ENCODE assay signal across 13 cellular contexts in the genomic region with DNA sequence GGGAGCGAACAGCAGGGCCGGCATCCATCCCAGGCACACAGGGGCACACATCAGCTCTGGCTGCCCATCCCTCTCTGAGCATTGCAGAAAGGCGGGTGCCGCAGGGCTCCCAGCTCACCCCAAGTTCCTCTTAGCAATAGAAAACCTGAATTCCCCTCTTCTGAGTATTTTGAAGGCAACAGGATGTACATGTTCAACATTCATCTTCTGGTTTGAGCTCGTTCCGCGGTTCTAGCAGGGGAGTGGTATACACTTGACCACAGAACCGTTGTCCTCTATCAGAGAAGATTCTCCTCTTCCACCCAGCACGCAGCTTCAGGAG. TPM values are rescaled to one million over a fixed set of nuclear protein-coding genes. Genes with fewer than 3 reads are reported as not detected.
DNase-seq lines count a peak whose midpoint lies in the region; ATAC-seq and TF ChIP-seq lines count a peak whose summit lies in the region.
"Had no signal": no experiment of that assay in that cellular context is flagged by ENCODE, and none has a peak within 500 bp of the region (broad histone marks: within the 10 kb centered on the region; RNA-seq: fewer than 3 reads in every experiment).

No MANE protein-coding gene starts in this region.

- no peak for TF ChIP-seq EP300 in suprapubic skin (IDR thresholded peaks at IDR 0.05)

- no peaks in the 10 kb centered on the region for H3K9me3 ChIP-seq in smooth muscle cell (replicated peaks; ENCODE audit: low read depth)
- no peaks in the 10 kb centered on the region for H3K9me3 ChIP-seq in suprapubic skin

- H3K36me3 ChIP-seq in smooth muscle cell (ENCODE audit: low read depth) (no peaks in the 10 kb centered on the region), suprapubic skin (no peaks in the 10 kb centered on the region)

- H3K4me2 ChIP-seq in smooth muscle cell: peak overlapping the region; percentile 60

- H4K20me1 ChIP-seq in smooth muscle cell (ENCODE audit: low read depth): no peaks in the 10 kb centered on the region

- DNase-seq in activated naive CD4-positive, alpha-beta T cell treated with anti-CD3 and anti-CD28 coated beads, Interleukin-2, amount 10 ng/mL, durations not matched to agents 7 days and 5 days: no peak
- DNase-seq in activated naive CD4-positive, alpha-beta T cell (lab: John Stamatoyannopoulos, UW): no peak
- DNase-seq in NB4 (ENCODE audit: low read depth): peak; percentile 81
- no peak for DNase-seq in coronary artery (ENCODE audit: low spot score)
- no peak for DNase-seq in smooth muscle cell (lab: John Stamatoyannopoulos, UW; ENCODE audit: unreplicated experiment)
- DNase-seq in suprapubic skin (ENCODE audit: low spot score in 2 of 2): no peak
- DNase-seq in NCI-H748 treated with DMSO at 0.1 percent for 48 hours (lab: John Stamatoyannopoulos, UW): no peak
- DNase-seq: NCI-H1048; stimulated activated CD4-positive, alpha-beta T cell treated with anti-CD3 and anti-CD28 coated beads, Interleukin-12 subunit alpha, Interleukin-12 subunit beta, amount 100 ng/mL, for 4 hours had no signal

- H3K79me2 ChIP-seq in smooth muscle cell (ENCODE audit: low read depth): no peaks in the 10 kb centered on the region

- 64% methylated on average over 9 of the region's 9 CpGs for WGBS in smooth muscle cell (ENCODE audit: low lambda C conversion rate)
- 57% methylated on average over 5 of the region's 9 CpGs for WGBS in suprapubic skin

- TF ChIP-seq POLR2A in NB4 (IDR thresholded peaks at IDR 0.05; ENCODE audit: extremely low read depth, insufficient read length): no peak
- no peak for TF ChIP-seq POLR2A in suprapubic skin (IDR thresholded peaks at IDR 0.05)

- H3K27ac Mint-ChIP-seq in activated naive CD4-positive, alpha-beta T cell treated with anti-CD3 and anti-CD28 coated beads, Interleukin-2, amount 10 ng/mL, durations not matched to agents 7 days and 5 days: no peak overlapping the region
- H3K27ac Mint-ChIP-seq: dendritic cell treated with granulocyte-macrophage colony-stimulating factor and Interleukin-4, amounts not matched to agents 40 ng/mL and 50 ng/mL, for 4 days had no signal

- H3K27ac ChIP-seq in coronary artery (peak overlapping the region; percentile 68 to 86), smooth muscle cell (ENCODE audit: low read depth) (no peak overlapping the region), suprapubic skin (no peak overlapping the region)

- H3K27me3 ChIP-seq in smooth muscle cell (ENCODE audit: low read depth): no peaks in the 10 kb centered on the region
- H3K27me3 ChIP-seq in suprapubic skin: peaks cover 54% of the 10 kb centered on the region

- peaks cover 24% of the 10 kb centered on the region for H3K4me1 ChIP-seq in smooth muscle cell (ENCODE audit: low read depth)
- peaks cover 46% of the 10 kb centered on the region for H3K4me1 ChIP-seq in suprapubic skin

- no peaks in the 10 kb centered on the region for H3K36me3 Mint-ChIP-seq in activated naive CD4-positive, alpha-beta T cell treated with anti-CD3 and anti-CD28 coated beads, Interleukin-2, amount 10 ng/mL, durations not matched to agents 7 days and 5 days

- no peak for ATAC-seq in GM18517 (IDR thresholded peaks at IDR 0.05; ENCODE audit: unreplicated experiment)

- H3F3A ChIP-seq in smooth muscle cell (ENCODE audit: low read depth): peaks cover 8% of the 10 kb centered on the region

- no peak overlapping the region for H3K9ac ChIP-seq in smooth muscle cell (ENCODE audit: low read depth)

- H3K27me3 Mint-ChIP-seq in activated naive CD4-positive, alpha-beta T cell treated with anti-CD3 and anti-CD28 coated beads, Interleukin-2, amount 10 ng/mL, durations not matched to agents 7 days and 5 days: peaks cover 86% of the 10 kb centered on the region

- peaks cover 27% of the 10 kb centered on the region for H3K4me1 Mint-ChIP-seq in activated naive CD4-positive, alpha-beta T cell treated with anti-CD3 and anti-CD28 coated beads, Interleukin-2, amount 10 ng/mL, durations not matched to agents 7 days and 5 days

- H3K4me3 ChIP-seq in NB4 (ENCODE audit: low read depth, low read length) (peak overlapping the region; percentile 44), coronary artery (peak overlapping the region; percentile 33), smooth muscle cell (no peak overlapping the region), suprapubic skin (no peak overlapping the region)

- no peaks in the 10 kb centered on the region for H3K9me3 Mint-ChIP-seq in activated naive CD4-positive, alpha-beta T cell treated with anti-CD3 and anti-CD28 coated beads, Interleukin-2, amount 10 ng/mL, durations not matched to agents 7 days and 5 days
- H3K9me3 Mint-ChIP-seq: dendritic cell treated with granulocyte-macrophage colony-stimulating factor and Interleukin-4, amounts not matched to agents 40 ng/mL and 50 ng/mL, for 4 days had no signal

- no peak for TF ChIP-seq CTCF in NB4 (IDR thresholded peaks at IDR 0.05; ENCODE audit: low read depth, low read length)
- TF ChIP-seq CTCF in coronary artery (IDR thresholded peaks at IDR 0.05): no peak
- no peak for TF ChIP-seq CTCF in smooth muscle cell (IDR thresholded peaks at IDR 0.05; ENCODE audit: borderline replicate concordance, insufficient read depth, poor library complexity, severe bottlenecking)
- TF ChIP-seq CTCF in suprapubic skin (IDR thresholded peaks at IDR 0.05): no peak

- H2AFZ ChIP-seq in smooth muscle cell (ENCODE audit: low read depth): no peak overlapping the region

- peak overlapping the region; percentile 15 for H3K4me3 Mint-ChIP-seq in activated naive CD4-positive, alpha-beta T cell treated with anti-CD3 and anti-CD28 coated beads, Interleukin-2, amount 10 ng/mL, durations not matched to agents 7 days and 5 days
- H3K4me3 Mint-ChIP-seq: dendritic cell treated with granulocyte-macrophage colony-stimulating factor and Interleukin-4, amounts not matched to agents 40 ng/mL and 50 ng/mL, for 4 days had no signal

- CTCF ChIA-PET in activated naive CD4-positive, alpha-beta T cell treated with anti-CD3 and anti-CD28 coated beads, Interleukin-2, amount 10 ng/mL, durations not matched to agents 7 days and 5 days (lab: Charles Lee): interaction anchor here (0.6 to 1.9 kb wide), 5 partner anchors 11 to 151 kb away, joined by 3 to 4 read pairs (median 3); no protein-coding TSS in a partner anchor

RNA-seq across cellular contexts. Expression of a gene that starts 23.6 kb away (rescaled TPM):
- total RNA-seq in smooth muscle cell (5.1 and 5.6 TPM in 2 replicates), suprapubic skin (1 to 10 TPM in 3 of 4 donors, under 1 TPM in 1; 0.59 to 2.6 (median 1.7) TPM)
- 3.7 and 28.1 TPM in 2 replicates for polyA plus RNA-seq in smooth muscle cell
- total RNA-seq: fibroblast of villous mesenchyme, G401 had no signal

Comparison
In these comparisons a context has a peak if more than half of its experiments do, and no peak if none do; other contexts are left out.
1. H3K4me3 ChIP-seq: peak in NB4 (single experiment) and coronary artery (single experiment); none in smooth muscle cell (single experiment) and suprapubic skin (single experiment).
2. H3K27ac ChIP-seq: peak in coronary artery (2 of 2); none in smooth muscle cell (single experiment) and suprapubic skin (single experiment).